2 cellular contexts compared by ENCODE assay signal in the genomic region with DNA sequence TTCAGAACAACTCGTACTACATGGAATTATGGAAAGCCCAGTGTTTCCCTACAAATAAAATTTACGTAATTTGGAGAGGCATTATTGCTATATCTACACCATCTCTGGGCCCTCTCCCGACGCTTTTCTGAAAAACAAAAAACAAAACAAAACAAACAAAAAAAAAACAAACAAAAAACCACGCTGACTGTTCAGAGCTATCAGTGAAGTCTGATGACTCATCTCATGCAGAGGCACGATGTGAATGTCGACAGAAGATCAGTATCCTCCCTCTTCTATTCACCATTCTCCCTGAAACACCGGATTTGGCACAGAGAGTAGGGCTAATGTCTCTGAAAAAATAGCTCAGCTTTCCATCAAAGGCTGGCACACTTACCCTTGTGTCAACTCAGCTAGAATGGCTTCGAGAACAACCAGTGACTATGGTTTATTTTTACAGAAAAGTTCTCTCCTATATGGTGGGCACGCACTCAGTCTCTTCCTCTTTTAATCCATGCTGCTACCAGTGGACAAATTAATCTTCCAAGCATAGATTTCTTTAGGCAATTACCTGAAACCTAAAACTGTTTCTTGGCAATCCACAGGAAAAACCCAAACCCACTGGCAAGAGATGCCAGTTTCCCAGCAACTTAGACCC.
TF ChIP-seq lines count a peak whose summit lies in the region.

No MANE protein-coding gene starts in this region.

TF ChIP-seq in SK-N-SH, 30 proteins besides CTCF, POLR2A, EP300 and RAD21 (continued from another document):
- TF ChIP-seq, protein P1, sequence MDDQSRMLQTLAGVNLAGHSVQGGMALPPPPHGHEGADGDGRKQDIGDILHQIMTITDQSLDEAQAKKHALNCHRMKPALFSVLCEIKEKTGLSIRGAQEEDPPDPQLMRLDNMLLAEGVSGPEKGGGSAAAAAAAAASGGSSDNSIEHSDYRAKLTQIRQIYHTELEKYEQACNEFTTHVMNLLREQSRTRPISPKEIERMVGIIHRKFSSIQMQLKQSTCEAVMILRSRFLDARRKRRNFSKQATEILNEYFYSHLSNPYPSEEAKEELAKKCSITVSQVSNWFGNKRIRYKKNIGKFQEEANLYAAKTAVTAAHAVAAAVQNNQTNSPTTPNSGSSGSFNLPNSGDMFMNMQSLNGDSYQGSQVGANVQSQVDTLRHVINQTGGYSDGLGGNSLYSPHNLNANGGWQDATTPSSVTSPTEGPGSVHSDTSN (IDR thresholded peaks at IDR 0.05): no peak
- TF ChIP-seq POLR2AphosphoS5 (IDR thresholded peaks at IDR 0.05; ENCODE audit: low read depth, low read length): no peak
- no peak for TF ChIP-seq NFIC (IDR thresholded peaks at IDR 0.05; ENCODE audit: borderline replicate concordance)
- no peak for TF ChIP-seq FOXM1 (IDR thresholded peaks at IDR 0.05; ENCODE audit: low read depth)
- TF ChIP-seq JUND (IDR thresholded peaks at IDR 0.05): no peak
- TF ChIP-seq, protein P2, sequence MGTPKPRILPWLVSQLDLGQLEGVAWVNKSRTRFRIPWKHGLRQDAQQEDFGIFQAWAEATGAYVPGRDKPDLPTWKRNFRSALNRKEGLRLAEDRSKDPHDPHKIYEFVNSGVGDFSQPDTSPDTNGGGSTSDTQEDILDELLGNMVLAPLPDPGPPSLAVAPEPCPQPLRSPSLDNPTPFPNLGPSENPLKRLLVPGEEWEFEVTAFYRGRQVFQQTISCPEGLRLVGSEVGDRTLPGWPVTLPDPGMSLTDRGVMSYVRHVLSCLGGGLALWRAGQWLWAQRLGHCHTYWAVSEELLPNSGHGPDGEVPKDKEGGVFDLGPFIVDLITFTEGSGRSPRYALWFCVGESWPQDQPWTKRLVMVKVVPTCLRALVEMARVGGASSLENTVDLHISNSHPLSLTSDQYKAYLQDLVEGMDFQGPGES (IDR thresholded peaks at IDR 0.05; ENCODE audit: low read depth, low read length): no peak
- no peak for TF ChIP-seq NRF1 (IDR thresholded peaks at IDR 0.05; ENCODE audit: low read depth, low read length)
- no peak for TF ChIP-seq GABPA (IDR thresholded peaks at IDR 0.05; ENCODE audit: low read depth)
- TF ChIP-seq, protein P3, sequence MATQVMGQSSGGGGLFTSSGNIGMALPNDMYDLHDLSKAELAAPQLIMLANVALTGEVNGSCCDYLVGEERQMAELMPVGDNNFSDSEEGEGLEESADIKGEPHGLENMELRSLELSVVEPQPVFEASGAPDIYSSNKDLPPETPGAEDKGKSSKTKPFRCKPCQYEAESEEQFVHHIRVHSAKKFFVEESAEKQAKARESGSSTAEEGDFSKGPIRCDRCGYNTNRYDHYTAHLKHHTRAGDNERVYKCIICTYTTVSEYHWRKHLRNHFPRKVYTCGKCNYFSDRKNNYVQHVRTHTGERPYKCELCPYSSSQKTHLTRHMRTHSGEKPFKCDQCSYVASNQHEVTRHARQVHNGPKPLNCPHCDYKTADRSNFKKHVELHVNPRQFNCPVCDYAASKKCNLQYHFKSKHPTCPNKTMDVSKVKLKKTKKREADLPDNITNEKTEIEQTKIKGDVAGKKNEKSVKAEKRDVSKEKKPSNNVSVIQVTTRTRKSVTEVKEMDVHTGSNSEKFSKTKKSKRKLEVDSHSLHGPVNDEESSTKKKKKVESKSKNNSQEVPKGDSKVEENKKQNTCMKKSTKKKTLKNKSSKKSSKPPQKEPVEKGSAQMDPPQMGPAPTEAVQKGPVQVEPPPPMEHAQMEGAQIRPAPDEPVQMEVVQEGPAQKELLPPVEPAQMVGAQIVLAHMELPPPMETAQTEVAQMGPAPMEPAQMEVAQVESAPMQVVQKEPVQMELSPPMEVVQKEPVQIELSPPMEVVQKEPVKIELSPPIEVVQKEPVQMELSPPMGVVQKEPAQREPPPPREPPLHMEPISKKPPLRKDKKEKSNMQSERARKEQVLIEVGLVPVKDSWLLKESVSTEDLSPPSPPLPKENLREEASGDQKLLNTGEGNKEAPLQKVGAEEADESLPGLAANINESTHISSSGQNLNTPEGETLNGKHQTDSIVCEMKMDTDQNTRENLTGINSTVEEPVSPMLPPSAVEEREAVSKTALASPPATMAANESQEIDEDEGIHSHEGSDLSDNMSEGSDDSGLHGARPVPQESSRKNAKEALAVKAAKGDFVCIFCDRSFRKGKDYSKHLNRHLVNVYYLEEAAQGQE (IDR thresholded peaks at IDR 0.05; ENCODE audit: low read depth, low read length): no peak
- TF ChIP-seq, protein P4, sequence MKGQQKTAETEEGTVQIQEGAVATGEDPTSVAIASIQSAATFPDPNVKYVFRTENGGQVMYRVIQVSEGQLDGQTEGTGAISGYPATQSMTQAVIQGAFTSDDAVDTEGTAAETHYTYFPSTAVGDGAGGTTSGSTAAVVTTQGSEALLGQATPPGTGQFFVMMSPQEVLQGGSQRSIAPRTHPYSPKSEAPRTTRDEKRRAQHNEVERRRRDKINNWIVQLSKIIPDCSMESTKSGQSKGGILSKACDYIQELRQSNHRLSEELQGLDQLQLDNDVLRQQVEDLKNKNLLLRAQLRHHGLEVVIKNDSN (IDR thresholded peaks at IDR 0.05; ENCODE audit: borderline replicate concordance, low read depth): no peak
- TF ChIP-seq SMC3 (IDR thresholded peaks at IDR 0.05; ENCODE audit: low read depth, low read length): no peak

TF ChIP-seq in SK-N-SH treated with all-trans-retinoic acid at 6 μM for 48 hours, 23 proteins besides CTCF, POLR2A, EP300 and RAD21 (continued from another document):
- TF ChIP-seq, protein P5, sequence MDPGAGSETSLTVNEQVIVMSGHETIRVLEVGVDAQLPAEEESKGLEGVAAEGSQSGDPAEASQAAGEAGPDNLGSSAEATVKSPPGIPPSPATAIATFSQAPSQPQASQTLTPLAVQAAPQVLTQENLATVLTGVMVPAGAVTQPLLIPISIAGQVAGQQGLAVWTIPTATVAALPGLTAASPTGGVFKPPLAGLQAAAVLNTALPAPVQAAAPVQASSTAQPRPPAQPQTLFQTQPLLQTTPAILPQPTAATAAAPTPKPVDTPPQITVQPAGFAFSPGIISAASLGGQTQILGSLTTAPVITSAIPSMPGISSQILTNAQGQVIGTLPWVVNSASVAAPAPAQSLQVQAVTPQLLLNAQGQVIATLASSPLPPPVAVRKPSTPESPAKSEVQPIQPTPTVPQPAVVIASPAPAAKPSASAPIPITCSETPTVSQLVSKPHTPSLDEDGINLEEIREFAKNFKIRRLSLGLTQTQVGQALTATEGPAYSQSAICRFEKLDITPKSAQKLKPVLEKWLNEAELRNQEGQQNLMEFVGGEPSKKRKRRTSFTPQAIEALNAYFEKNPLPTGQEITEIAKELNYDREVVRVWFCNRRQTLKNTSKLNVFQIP (CRISPR knock-in tag; IDR thresholded peaks at IDR 0.05; ENCODE audit: borderline replicate concordance, low read depth): no peak
- TF ChIP-seq ZC3H10 (CRISPR knock-in tag; IDR thresholded peaks at IDR 0.05) (no peak), ARNTL (CRISPR knock-in tag; IDR thresholded peaks at IDR 0.05; ENCODE audit: borderline replicate concordance, low read depth) (no peak), PPARA (CRISPR knock-in tag; IDR thresholded peaks at IDR 0.05; ENCODE audit: borderline replicate concordance) (no peak), GLIS3 (CRISPR knock-in tag; IDR thresholded peaks at IDR 0.05) (no peak), ISL1 (CRISPR knock-in tag; IDR thresholded peaks at IDR 0.05) (no peak), TCF4 (CRISPR knock-in tag; IDR thresholded peaks at IDR 0.05; ENCODE audit: borderline replicate concordance) (no peak), ZFP30 (CRISPR knock-in tag; IDR thresholded peaks at IDR 0.05) (no peak)
- TF ChIP-seq, protein P6, sequence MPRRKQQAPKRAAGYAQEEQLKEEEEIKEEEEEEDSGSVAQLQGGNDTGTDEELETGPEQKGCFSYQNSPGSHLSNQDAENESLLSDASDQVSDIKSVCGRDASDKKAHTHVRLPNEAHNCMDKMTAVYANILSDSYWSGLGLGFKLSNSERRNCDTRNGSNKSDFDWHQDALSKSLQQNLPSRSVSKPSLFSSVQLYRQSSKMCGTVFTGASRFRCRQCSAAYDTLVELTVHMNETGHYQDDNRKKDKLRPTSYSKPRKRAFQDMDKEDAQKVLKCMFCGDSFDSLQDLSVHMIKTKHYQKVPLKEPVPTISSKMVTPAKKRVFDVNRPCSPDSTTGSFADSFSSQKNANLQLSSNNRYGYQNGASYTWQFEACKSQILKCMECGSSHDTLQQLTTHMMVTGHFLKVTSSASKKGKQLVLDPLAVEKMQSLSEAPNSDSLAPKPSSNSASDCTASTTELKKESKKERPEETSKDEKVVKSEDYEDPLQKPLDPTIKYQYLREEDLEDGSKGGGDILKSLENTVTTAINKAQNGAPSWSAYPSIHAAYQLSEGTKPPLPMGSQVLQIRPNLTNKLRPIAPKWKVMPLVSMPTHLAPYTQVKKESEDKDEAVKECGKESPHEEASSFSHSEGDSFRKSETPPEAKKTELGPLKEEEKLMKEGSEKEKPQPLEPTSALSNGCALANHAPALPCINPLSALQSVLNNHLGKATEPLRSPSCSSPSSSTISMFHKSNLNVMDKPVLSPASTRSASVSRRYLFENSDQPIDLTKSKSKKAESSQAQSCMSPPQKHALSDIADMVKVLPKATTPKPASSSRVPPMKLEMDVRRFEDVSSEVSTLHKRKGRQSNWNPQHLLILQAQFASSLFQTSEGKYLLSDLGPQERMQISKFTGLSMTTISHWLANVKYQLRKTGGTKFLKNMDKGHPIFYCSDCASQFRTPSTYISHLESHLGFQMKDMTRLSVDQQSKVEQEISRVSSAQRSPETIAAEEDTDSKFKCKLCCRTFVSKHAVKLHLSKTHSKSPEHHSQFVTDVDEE (CRISPR knock-in tag; IDR thresholded peaks at IDR 0.05): no peak
- TF ChIP-seq, protein P7, sequence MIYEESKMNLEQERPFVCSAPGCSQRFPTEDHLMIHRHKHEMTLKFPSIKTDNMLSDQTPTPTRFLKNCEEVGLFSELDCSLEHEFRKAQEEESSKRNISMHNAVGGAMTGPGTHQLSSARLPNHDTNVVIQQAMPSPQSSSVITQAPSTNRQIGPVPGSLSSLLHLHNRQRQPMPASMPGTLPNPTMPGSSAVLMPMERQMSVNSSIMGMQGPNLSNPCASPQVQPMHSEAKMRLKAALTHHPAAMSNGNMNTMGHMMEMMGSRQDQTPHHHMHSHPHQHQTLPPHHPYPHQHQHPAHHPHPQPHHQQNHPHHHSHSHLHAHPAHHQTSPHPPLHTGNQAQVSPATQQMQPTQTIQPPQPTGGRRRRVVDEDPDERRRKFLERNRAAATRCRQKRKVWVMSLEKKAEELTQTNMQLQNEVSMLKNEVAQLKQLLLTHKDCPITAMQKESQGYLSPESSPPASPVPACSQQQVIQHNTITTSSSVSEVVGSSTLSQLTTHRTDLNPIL (CRISPR knock-in tag; IDR thresholded peaks at IDR 0.05; ENCODE audit: low read depth): no peak
